1 cellular context compared by ENCODE assay signal in the genomic region with DNA sequence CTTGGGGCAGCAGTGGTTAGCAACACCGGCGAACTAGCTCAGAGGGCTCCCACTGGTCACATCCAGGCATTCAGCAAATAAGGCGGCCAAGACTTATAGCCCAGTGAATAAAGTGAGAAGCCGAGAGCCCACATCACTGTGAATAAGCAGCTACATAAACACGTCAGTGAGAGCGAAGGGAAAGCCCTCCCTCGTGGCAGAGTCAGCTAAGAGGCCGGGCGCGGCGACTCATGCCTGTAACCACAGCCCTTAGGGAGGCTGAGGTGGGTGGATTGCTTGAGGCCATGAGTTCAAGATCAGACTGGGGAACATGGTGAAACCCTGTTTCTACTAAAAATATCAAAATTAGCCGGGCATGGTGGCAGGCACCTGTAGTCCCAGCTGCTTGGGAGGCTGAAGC.
TF ChIP-seq lines count a peak whose summit lies in the region.

No MANE protein-coding gene starts in this region.

TF ChIP-seq in GM12878, 131 proteins besides CTCF, POLR2A, EP300 and RAD21:
- TF ChIP-seq MEF2B (IDR thresholded peaks at IDR 0.05; ENCODE audit: partially characterized antibody, poor library complexity, severe bottlenecking) (peak; percentile 25), RUNX3 (IDR thresholded peaks at IDR 0.05; ENCODE audit: low read length) (peak; percentile 68), POLR2AphosphoS2 (IDR thresholded peaks at IDR 0.05; ENCODE audit: low read depth, low read length) (no peak)
TF ChIP-seq in GM12878: peak in this region for 2.
